In the genomic region with DNA sequence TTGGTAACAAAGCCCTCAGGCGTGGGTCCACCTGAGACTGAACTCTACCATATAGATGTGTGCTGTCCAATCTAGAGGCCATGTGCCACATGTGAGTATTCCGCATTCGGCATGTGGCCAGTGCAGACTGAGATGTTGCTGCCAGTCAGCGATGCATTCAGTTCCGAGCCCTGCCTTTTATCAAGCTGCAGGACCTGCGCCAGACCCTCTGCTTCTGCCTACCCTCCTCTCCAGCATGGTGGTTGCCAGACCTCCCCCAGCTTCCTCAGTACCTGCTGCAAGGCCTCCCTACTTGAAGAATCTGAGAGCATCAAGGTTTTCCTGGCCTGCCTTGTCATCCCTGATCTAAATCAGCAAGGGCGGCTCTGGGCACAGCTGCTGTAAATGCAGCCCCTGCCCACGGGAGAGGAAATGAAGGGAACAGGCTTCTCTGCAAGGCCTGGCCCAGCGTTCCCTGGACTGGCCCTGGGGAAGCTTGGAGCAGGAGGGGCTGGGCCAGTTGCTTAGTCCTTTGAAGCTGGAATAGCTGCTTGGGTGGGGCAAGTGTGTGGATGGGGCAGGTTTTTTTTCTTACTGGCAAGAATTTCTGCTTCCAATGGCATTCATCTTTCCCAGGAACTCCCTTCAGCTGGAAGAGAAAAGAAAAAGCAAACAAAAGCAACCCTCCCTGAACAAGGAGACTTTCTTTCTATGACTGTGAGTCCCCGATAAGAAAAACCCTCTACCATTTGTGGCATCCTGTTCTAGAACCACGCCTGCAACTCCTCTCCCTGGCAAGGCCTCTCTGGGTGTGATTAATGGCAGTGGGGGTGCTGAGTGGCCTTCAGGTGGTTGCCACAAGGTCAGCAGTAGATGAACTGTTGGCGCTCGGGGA, we compare ENCODE assay signal across 1 cellular context.
TF ChIP-seq lines count a peak whose summit lies in the region.

No MANE protein-coding gene starts in this region.

TF ChIP-seq in GM12878, 131 proteins besides CTCF, POLR2A, EP300 and RAD21 (continued from another document):
- TF ChIP-seq, protein P1, sequence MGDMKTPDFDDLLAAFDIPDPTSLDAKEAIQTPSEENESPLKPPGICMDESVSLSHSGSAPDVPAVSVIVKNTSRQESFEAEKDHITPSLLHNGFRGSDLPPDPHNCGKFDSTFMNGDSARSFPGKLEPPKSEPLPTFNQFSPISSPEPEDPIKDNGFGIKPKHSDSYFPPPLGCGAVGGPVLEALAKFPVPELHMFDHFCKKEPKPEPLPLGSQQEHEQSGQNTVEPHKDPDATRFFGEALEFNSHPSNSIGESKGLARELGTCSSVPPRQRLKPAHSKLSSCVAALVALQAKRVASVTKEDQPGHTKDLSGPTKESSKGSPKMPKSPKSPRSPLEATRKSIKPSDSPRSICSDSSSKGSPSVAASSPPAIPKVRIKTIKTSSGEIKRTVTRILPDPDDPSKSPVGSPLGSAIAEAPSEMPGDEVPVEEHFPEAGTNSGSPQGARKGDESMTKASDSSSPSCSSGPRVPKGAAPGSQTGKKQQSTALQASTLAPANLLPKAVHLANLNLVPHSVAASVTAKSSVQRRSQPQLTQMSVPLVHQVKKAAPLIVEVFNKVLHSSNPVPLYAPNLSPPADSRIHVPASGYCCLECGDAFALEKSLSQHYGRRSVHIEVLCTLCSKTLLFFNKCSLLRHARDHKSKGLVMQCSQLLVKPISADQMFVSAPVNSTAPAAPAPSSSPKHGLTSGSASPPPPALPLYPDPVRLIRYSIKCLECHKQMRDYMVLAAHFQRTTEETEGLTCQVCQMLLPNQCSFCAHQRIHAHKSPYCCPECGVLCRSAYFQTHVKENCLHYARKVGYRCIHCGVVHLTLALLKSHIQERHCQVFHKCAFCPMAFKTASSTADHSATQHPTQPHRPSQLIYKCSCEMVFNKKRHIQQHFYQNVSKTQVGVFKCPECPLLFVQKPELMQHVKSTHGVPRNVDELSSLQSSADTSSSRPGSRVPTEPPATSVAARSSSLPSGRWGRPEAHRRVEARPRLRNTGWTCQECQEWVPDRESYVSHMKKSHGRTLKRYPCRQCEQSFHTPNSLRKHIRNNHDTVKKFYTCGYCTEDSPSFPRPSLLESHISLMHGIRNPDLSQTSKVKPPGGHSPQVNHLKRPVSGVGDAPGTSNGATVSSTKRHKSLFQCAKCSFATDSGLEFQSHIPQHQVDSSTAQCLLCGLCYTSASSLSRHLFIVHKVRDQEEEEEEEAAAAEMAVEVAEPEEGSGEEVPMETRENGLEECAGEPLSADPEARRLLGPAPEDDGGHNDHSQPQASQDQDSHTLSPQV (IDR thresholded peaks at IDR 0.05) = no peak
- TF ChIP-seq, protein P2, sequence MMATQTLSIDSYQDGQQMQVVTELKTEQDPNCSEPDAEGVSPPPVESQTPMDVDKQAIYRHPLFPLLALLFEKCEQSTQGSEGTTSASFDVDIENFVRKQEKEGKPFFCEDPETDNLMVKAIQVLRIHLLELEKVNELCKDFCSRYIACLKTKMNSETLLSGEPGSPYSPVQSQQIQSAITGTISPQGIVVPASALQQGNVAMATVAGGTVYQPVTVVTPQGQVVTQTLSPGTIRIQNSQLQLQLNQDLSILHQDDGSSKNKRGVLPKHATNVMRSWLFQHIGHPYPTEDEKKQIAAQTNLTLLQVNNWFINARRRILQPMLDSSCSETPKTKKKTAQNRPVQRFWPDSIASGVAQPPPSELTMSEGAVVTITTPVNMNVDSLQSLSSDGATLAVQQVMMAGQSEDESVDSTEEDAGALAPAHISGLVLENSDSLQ (IDR thresholded peaks at IDR 0.05) = peak; percentile 42; the same call in 1 of the 2 replicates
